In the genomic region with DNA sequence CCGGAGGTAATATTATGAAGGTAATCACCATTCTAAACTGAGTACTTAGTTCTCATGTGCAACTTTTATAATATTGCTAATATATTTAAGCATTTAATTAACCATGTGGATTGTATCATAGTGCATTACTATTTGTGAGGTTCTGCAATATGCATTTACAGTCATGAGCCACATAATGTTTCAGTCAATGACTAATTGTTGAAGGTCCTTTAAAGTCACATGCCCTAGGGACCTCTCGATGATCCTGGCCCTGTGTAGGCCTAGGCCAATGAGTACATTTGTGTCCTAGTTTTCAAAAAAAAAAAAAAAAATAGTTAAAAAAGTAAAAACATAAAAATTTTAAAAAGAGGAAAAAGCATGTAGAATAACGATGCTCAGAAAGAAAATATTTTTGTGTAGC, we compare ENCODE assay signal across 32 cellular contexts.
"Had no signal": no experiment of that assay in that cellular context is flagged by ENCODE, and none has a peak within 500 bp of the region (broad histone marks: within the 10 kb centered on the region; RNA-seq: fewer than 3 reads in every experiment).

No MANE protein-coding gene starts in this region.

- ATAC-seq: activated CD8-positive, alpha-beta memory T cell treated with anti-CD3 and anti-CD28 coated beads, Interleukin-2, amount 10 ng/mL, durations not matched to agents 7 days and 5 days; activated naive CD8-positive, alpha-beta T cell treated with anti-CD3 and anti-CD28 coated beads, Interleukin-2, amount 50 U/mL, for 24 hours; Right ventricle myocardium inferior had no signal

- H3K4me1 Mint-ChIP-seq: activated B cell treated with CpG ODN at 0.5 μM for 24 hours; activated CD4-positive, alpha-beta memory T cell treated with anti-CD3 and anti-CD28 coated beads, Interleukin-2, amount 10 ng/mL, durations not matched to agents 7 days and 5 days; activated CD8-positive, alpha-beta memory T cell treated with anti-CD3 and anti-CD28 coated beads, Interleukin-2, amount 10 ng/mL, durations not matched to agents 7 days and 5 days; activated naive CD4-positive, alpha-beta T cell treated with anti-CD3 and anti-CD28 coated beads, Interleukin-2, amount 10 ng/mL, durations not matched to agents 7 days and 5 days had no signal

- H3K4me3 Mint-ChIP-seq: activated B cell treated with CpG ODN at 0.5 μM for 24 hours; activated CD4-positive, alpha-beta memory T cell treated with anti-CD3 and anti-CD28 coated beads, Interleukin-2, amount 10 ng/mL, durations not matched to agents 7 days and 5 days; activated CD8-positive, alpha-beta memory T cell treated with anti-CD3 and anti-CD28 coated beads, Interleukin-2, amount 10 ng/mL, durations not matched to agents 7 days and 5 days; activated naive CD4-positive, alpha-beta T cell treated with anti-CD3 and anti-CD28 coated beads, Interleukin-2, amount 10 ng/mL, durations not matched to agents 7 days and 5 days; activated naive CD8-positive, alpha-beta T cell; activated naive CD8-positive, alpha-beta T cell treated with anti-CD3 and anti-CD28 coated beads, Interleukin-2, amount 50 U/mL, for 24 hours; brain had no signal

- FAIRE-seq: bronchial epithelial cell had no signal

- DNase-seq: activated B cell treated with CpG ODN at 0.5 μM for 24 hours; activated CD4-positive, alpha-beta memory T cell treated with anti-CD3 and anti-CD28 coated beads, Interleukin-2, amount 10 ng/mL, durations not matched to agents 7 days and 5 days; activated CD4-positive, alpha-beta T cell treated with anti-CD3 and anti-CD28 coated beads for 4 hours; activated CD4-positive, CD25-positive, alpha-beta regulatory T cell treated with anti-CD3 and anti-CD28 coated beads, Interleukin-2, amount 50 U/mL, for 72 hours; activated CD8-positive, alpha-beta memory T cell treated with anti-CD3 and anti-CD28 coated beads for 24 hours; activated CD8-positive, alpha-beta memory T cell treated with anti-CD3 and anti-CD28 coated beads, Interleukin-2, amount 10 ng/mL, durations not matched to agents 7 days and 5 days; activated CD8-positive, alpha-beta memory T cell treated with anti-CD3 and anti-CD28 coated beads, Interleukin-2, amount 50 U/mL, for 48 hours; activated effector memory CD4-positive, alpha-beta T cell treated with Interleukin-2 at 50 U/mL for 16 hours; activated naive CD4-positive, alpha-beta T cell treated with anti-CD3 and anti-CD28 coated beads, Interleukin-2, amount 10 ng/mL, durations not matched to agents 7 days and 5 days; activated naive CD8-positive, alpha-beta T cell treated with anti-CD3 and anti-CD28 coated beads, Interleukin-2, amount 50 U/mL, for 24 hours; activated T-cell treated with anti-CD3 and anti-CD28 coated beads, Interleukin-2, amount 50 U/mL, for 48 hours; anterior cingulate cortex; caudate nucleus; cerebellar nuclear complex; NCI-H1105; NCI-H1417 treated with DMSO at 0.1 percent for 48 hours; NCI-H187 treated with DMSO at 0.1 percent for 48 hours; NCI-H2081 treated with DMSO at 0.1 percent for 48 hours; NCI-H226; NCI-H446 treated with DMSO at 0.1 percent for 48 hours; NCI-H524 treated with DMSO at 0.1 percent for 48 hours; PC-3; Peyer's patch; SIG-M5; T1000 had no signal

- H3K36me3 ChIP-seq: Peyer's patch had no signal

- H3K9me3 ChIP-seq: Peyer's patch had no signal

- H3K9me3 Mint-ChIP-seq: activated B cell treated with CpG ODN at 0.5 μM for 24 hours; activated CD4-positive, alpha-beta memory T cell treated with anti-CD3 and anti-CD28 coated beads, Interleukin-2, amount 10 ng/mL, durations not matched to agents 7 days and 5 days; activated naive CD4-positive, alpha-beta T cell treated with anti-CD3 and anti-CD28 coated beads, Interleukin-2, amount 10 ng/mL, durations not matched to agents 7 days and 5 days; activated naive CD8-positive, alpha-beta T cell treated with anti-CD3 and anti-CD28 coated beads, Interleukin-2, amount 50 U/mL, for 24 hours; brain had no signal

- H3K9ac ChIP-seq: KMS-11 had no signal

- H3K4me3 ChIP-seq: Peyer's patch had no signal

- H3K27me3 ChIP-seq: Peyer's patch had no signal

- H3K27me3 Mint-ChIP-seq: activated B cell treated with CpG ODN at 0.5 μM for 24 hours; activated naive CD4-positive, alpha-beta T cell treated with anti-CD3 and anti-CD28 coated beads, Interleukin-2, amount 10 ng/mL, durations not matched to agents 7 days and 5 days; activated naive CD8-positive, alpha-beta T cell; activated naive CD8-positive, alpha-beta T cell treated with anti-CD3 and anti-CD28 coated beads, Interleukin-2, amount 50 U/mL, for 24 hours; brain had no signal

- H3K36me3 Mint-ChIP-seq: activated CD8-positive, alpha-beta memory T cell treated with anti-CD3 and anti-CD28 coated beads, Interleukin-2, amount 10 ng/mL, durations not matched to agents 7 days and 5 days; activated naive CD4-positive, alpha-beta T cell treated with anti-CD3 and anti-CD28 coated beads, Interleukin-2, amount 10 ng/mL, durations not matched to agents 7 days and 5 days; activated naive CD8-positive, alpha-beta T cell; brain had no signal

- H3K27ac ChIP-seq: KMS-11, Peyer's patch, RWPE1, VCaP had no signal

- H3K27ac Mint-ChIP-seq: activated B cell treated with CpG ODN at 0.5 μM for 24 hours; activated CD4-positive, alpha-beta memory T cell treated with anti-CD3 and anti-CD28 coated beads, Interleukin-2, amount 10 ng/mL, durations not matched to agents 7 days and 5 days; activated CD8-positive, alpha-beta memory T cell treated with anti-CD3 and anti-CD28 coated beads, Interleukin-2, amount 10 ng/mL, durations not matched to agents 7 days and 5 days; activated naive CD4-positive, alpha-beta T cell treated with anti-CD3 and anti-CD28 coated beads, Interleukin-2, amount 10 ng/mL, durations not matched to agents 7 days and 5 days; activated naive CD8-positive, alpha-beta T cell; activated naive CD8-positive, alpha-beta T cell treated with anti-CD3 and anti-CD28 coated beads, Interleukin-2, amount 50 U/mL, for 24 hours; brain had no signal

- H3K4me2 ChIP-seq: KMS-11 had no signal

- H3K4me1 ChIP-seq: Peyer's patch had no signal
